In genomic region chr2:227474406-227474805, GRCh38 we compare ENCODE assay signal across 10 cellular contexts. TPM values are rescaled to one million over a fixed set of nuclear protein-coding genes. Genes with fewer than 3 reads are reported as not detected.
DNase-seq lines count a peak whose midpoint lies in the region; ATAC-seq and TF ChIP-seq lines count a peak whose summit lies in the region.
"Had no signal": no experiment of that assay in that cellular context is flagged by ENCODE, and none has a peak within 500 bp of the region (broad histone marks: within the 10 kb centered on the region; RNA-seq: fewer than 3 reads in every experiment).

No MANE protein-coding gene starts in this region.

- H3K36me3 ChIP-seq in neural progenitor cell: no peaks in the 10 kb centered on the region

- H3K36me3 Mint-ChIP-seq in IgD-negative memory B cell (peaks cover 2% of the 10 kb centered on the region), neural progenitor cell (peaks cover 1% of the 10 kb centered on the region)

- no peaks in the 10 kb centered on the region for H3K9me3 Mint-ChIP-seq in IgD-negative memory B cell
- no peaks in the 10 kb centered on the region for H3K9me3 Mint-ChIP-seq in neural progenitor cell

- peaks cover 70% of the 10 kb centered on the region for H4K20me1 ChIP-seq in neural progenitor cell (ENCODE audit: low read depth)

- no peaks in the 10 kb centered on the region for H3K27me3 ChIP-seq in neural progenitor cell

- H2AFZ ChIP-seq in neural progenitor cell (replicated peaks): no peak overlapping the region

- peaks cover 3% of the 10 kb centered on the region for H3F3A ChIP-seq in neural progenitor cell (ENCODE audit: low read depth)

- peak overlapping the region; percentile 88 for H3K4me2 ChIP-seq in neural progenitor cell

- peaks cover 8% of the 10 kb centered on the region for H3K4me1 ChIP-seq in neural progenitor cell

- peak; percentile 65 for DNase-seq in DMS53 (lab: John Stamatoyannopoulos, UW)
- DNase-seq in coronary artery (ENCODE audit: low spot score): no peak
- no peak for DNase-seq in neural progenitor cell (ENCODE audit: low spot score)
- no peak for DNase-seq in stimulated activated CD4-positive, alpha-beta T cell treated with anti-CD3 and anti-CD28 coated beads, Interleukin-15, amount 100 ng/mL, for 24 hours
- DNase-seq in SHP77 treated with DMSO at 0.1 percent for 48 hours (lab: John Stamatoyannopoulos, UW): no peak
- DNase-seq: activated gamma-delta T cell treated with Interleukin-2 at 50 U/mL for 16 hours, NCI-H1436 had no signal

- H3K9me3 ChIP-seq in neural progenitor cell (ENCODE audit: low read depth): no peaks in the 10 kb centered on the region

- H3K4me1 Mint-ChIP-seq in IgD-negative memory B cell (peaks cover 30 to 40% (median 38%) of the 10 kb centered on the region in 3 donors), neural progenitor cell (peaks cover 17% of the 10 kb centered on the region)

- H3K27me3 Mint-ChIP-seq in IgD-negative memory B cell (no peaks in the 10 kb centered on the region), neural progenitor cell (ENCODE audit: insufficient read depth, low read depth) (peaks cover 4% of the 10 kb centered on the region)

- peak overlapping the region; percentile 100 for H3K4me3 ChIP-seq in coronary artery
- peak overlapping the region; percentile 99 for H3K4me3 ChIP-seq in neural progenitor cell

- H3K27ac Mint-ChIP-seq in IgD-negative memory B cell (peak overlapping the region in 2 of 3 donors; percentile 8 to 66), neural progenitor cell (no peak overlapping the region)

- H3K9ac ChIP-seq in neural progenitor cell: no peak overlapping the region

- ATAC-seq in GM18858 (IDR thresholded peaks at IDR 0.05; ENCODE audit: unreplicated experiment) (no peak), HG03108 (IDR thresholded peaks at IDR 0.05; ENCODE audit: unreplicated experiment) (no peak)

- H3K4me3 Mint-ChIP-seq in IgD-negative memory B cell (peak overlapping the region in 3 of 4 donors; percentile 65 to 95 (median 85)), neural progenitor cell (peak overlapping the region; percentile 33)

- peaks cover 72% of the 10 kb centered on the region for H3K79me2 ChIP-seq in neural progenitor cell (ENCODE audit: low read depth)

- TF ChIP-seq CTCF in coronary artery (IDR thresholded peaks at IDR 0.05) (no peak), neural progenitor cell (IDR thresholded peaks at IDR 0.05) (no peak)

- H3K27ac ChIP-seq in coronary artery: peak overlapping the region in 1 of 2 donors; percentile 4
- no peak overlapping the region for H3K27ac ChIP-seq in neural progenitor cell

RNA-seq across cellular contexts. Expression of gene AGFG1, which starts 2.5 kb away (rescaled TPM):
- polyA plus RNA-seq in IgD-negative memory B cell: 10.1 TPM
- total RNA-seq in neural progenitor cell (ENCODE audit: low replicate concordance): 84.8 and 96.4 TPM in 2 replicates
